Comparison of ENCODE assay signal across 27 cellular contexts in genomic region chr4:155701827-155702226, GRCh38. TPM values are rescaled to one million over a fixed set of nuclear protein-coding genes. Genes with fewer than 3 reads are reported as not detected.
"Had no signal": no experiment of that assay in that cellular context is flagged by ENCODE, and none has a peak within 500 bp of the region (broad histone marks: within the 10 kb centered on the region; RNA-seq: fewer than 3 reads in every experiment).

No MANE protein-coding gene starts in this region.

- H3K36me3 ChIP-seq: colonic mucosa, esophagus muscularis mucosa, gastrocnemius medialis had no signal

- H3K27me3 ChIP-seq: colonic mucosa, dorsolateral prefrontal cortex, esophagus muscularis mucosa, foreskin keratinocyte, gastrocnemius medialis, gastroesophageal sphincter, heart left ventricle, heart right ventricle had no signal

- H3K4me1 ChIP-seq: colonic mucosa, foreskin keratinocyte, gastrocnemius medialis had no signal

- FAIRE-seq: colon, endometrium, endothelial cell of umbilical vein, frontal cortex had no signal

- H3K4me3 ChIP-seq: colonic mucosa, coronary artery, dorsolateral prefrontal cortex, esophagus muscularis mucosa, gastrocnemius medialis, gastroesophageal sphincter, heart left ventricle, heart right ventricle had no signal

- ATAC-seq: effector memory CD8-positive, alpha-beta T cell; esophagus mucosa; foreskin keratinocyte; gastrocnemius medialis; gastroesophageal sphincter; heart left ventricle; heart right ventricle had no signal

- H3K27ac ChIP-seq: colonic mucosa, coronary artery, dorsolateral prefrontal cortex, epithelial cell of prostate, esophagus muscularis mucosa, foreskin keratinocyte, gastrocnemius medialis, gastroesophageal sphincter, heart left ventricle, heart right ventricle had no signal

- H3K9me3 ChIP-seq: colonic mucosa, gastrocnemius medialis had no signal

- DNase-seq: colonic mucosa; cortex of kidney; dermis blood vessel endothelial cell; dorsolateral prefrontal cortex; effector CD4-positive, alpha-beta T cell; effector CD8-positive, alpha-beta T cell; effector memory CD4-positive, alpha-beta T cell; effector memory CD8-positive, alpha-beta T cell; endodermal cell; erythroblast; foreskin fibroblast; foreskin keratinocyte; foreskin melanocyte; gastrocnemius medialis; glutamatergic neuron; head of caudate nucleus; heart left ventricle; heart right ventricle had no signal

RNA-seq across cellular contexts. Expression of gene GUCY1A1, which starts 35.2 kb away (rescaled TPM):
- polyA plus RNA-seq: foreskin keratinocyte had no signal
